Comparison of ENCODE assay signal across 2 cellular contexts in the genomic region with DNA sequence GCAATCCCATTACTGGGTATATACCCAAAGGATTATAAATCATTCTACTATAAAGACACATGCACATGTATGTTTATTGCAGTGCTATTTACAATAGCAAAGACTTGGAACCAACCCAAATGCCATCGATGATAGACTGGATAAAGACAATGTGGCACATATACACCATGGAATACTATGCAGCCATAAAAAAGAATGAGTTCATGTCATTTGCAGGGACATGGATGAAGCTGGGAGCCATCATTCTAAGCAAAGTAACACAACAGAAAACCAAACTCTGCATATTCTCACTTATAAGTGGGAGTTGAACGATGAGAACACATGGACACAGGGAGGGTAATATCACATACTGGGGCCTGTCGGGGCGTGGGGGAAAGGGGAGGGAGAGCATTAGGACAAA. TPM values are rescaled to one million over a fixed set of nuclear protein-coding genes. Genes with fewer than 3 reads are reported as not detected.
"Had no signal": no experiment of that assay in that cellular context is flagged by ENCODE, and none has a peak within 500 bp of the region (broad histone marks: within the 10 kb centered on the region; RNA-seq: fewer than 3 reads in every experiment).

No MANE protein-coding gene starts in this region.

RNA-seq across cellular contexts. Expression of a gene that starts 2.5 kb away (rescaled TPM):
- total RNA-seq: activated CD8-positive, alpha-beta T cell treated with anti-CD3 and anti-CD28 coated beads for 36 hours; activated naive CD8-positive, alpha-beta T cell treated with anti-CD3 and anti-CD28 coated beads for 36 hours had no signal
